ENCODE assay signal across 9 cellular contexts in genomic region chr14:65847065-65847847, GRCh38.
A peak's percentile ranks its signal among the peaks of the same experiment; 100 is the strongest.
DNase-seq lines count a peak whose midpoint lies in the region; ATAC-seq and TF ChIP-seq lines count a peak whose summit lies in the region.
"Had no signal": no experiment of that assay in that cellular context is flagged by ENCODE, and none has a peak within 500 bp of the region (broad histone marks: within the 10 kb centered on the region; RNA-seq: fewer than 3 reads in every experiment).

No MANE protein-coding gene starts in this region.

- H3K4me1 Mint-ChIP-seq in MCF 10A (ENCODE audit: insufficient read depth, unreplicated experiment), result no peaks in the 10 kb centered on the region

- WGBS in GM23248 (ENCODE audit: low coverage in 1 of 2, low lambda C conversion rate in 2 of 2, missing lambda C conversion rate in 2 of 2), 2 experiments, result 50 to 54% methylated on average over 7 of the region's 7 CpGs

- no peak for DNase-seq in RWPE2 (ENCODE audit: low spot score)
- DNase-seq in activated naive CD4-positive, alpha-beta T cell treated with anti-CD3 and anti-CD28 coated beads, Interleukin-2, amount 50 U/mL, for 72 hours (ENCODE audit: low spot score in 2 of 2), result peak; percentile 64 to 71
- DNase-seq in stimulated activated CD8-positive, alpha-beta memory T cell treated with anti-CD3 and anti-CD28 coated beads, Interleukin-7, amount 100 ng/mL, for 24 hours (ENCODE audit: low read depth), result peak; percentile 24
- no peak for DNase-seq in GM23248
- no peak for DNase-seq in islet precursor cell
- no peak for DNase-seq in BE2C
- DNase-seq in MCF 10A (ENCODE audit: unreplicated experiment), result no peak

- peaks cover 10% of the 10 kb centered on the region for H3K27me3 Mint-ChIP-seq in MCF 10A (ENCODE audit: insufficient read depth, unreplicated experiment)

- BruUV-seq in MCF 10A (replicated peaks; lab: Mats Ljungman, UMichigan), result no TSS peak

- H3K4me3 ChIP-seq in RWPE2 (ENCODE audit: severe bottlenecking) (no peak overlapping the region), GM23248 (no peak overlapping the region), BE2C (ENCODE audit: low read depth, low read length) (no peak overlapping the region)

- H3K36me3 Mint-ChIP-seq in activated naive CD4-positive, alpha-beta T cell treated with anti-CD3 and anti-CD28 coated beads, Interleukin-2, amount 50 U/mL, for 72 hours, result peaks cover 8 to 19% of the 10 kb centered on the region in 2 donors
- H3K36me3 Mint-ChIP-seq in MCF 10A (ENCODE audit: insufficient read depth, unreplicated experiment), result no peaks in the 10 kb centered on the region

- no peak overlapping the region for H3K9ac ChIP-seq in GM23248

- no peaks in the 10 kb centered on the region for H4K20me1 ChIP-seq in GM23248 (ENCODE audit: insufficient read depth)

- H3F3A ChIP-seq in GM23248 (ENCODE audit: insufficient read depth), result no peaks in the 10 kb centered on the region

- POLR2A ChIA-PET in MCF 10A (lab: Yijun Ruan, JAX), result interaction anchor here (0.5 kb wide), 1 partner anchor 428 kb away, joined by 3 read pairs; no protein-coding TSS in a partner anchor

- no peak overlapping the region for H3K4me3 Mint-ChIP-seq in MCF 10A (ENCODE audit: unreplicated experiment)

- no peaks in the 10 kb centered on the region for H3K9me2 ChIP-seq in GM23248 (ENCODE audit: insufficient read depth)

- intact Hi-C loops in MCF 10A (cut with micrococcal nuclease), result no loop called here

- peak overlapping the region; percentile 84 to 88 for H3K27ac Mint-ChIP-seq in activated naive CD4-positive, alpha-beta T cell treated with anti-CD3 and anti-CD28 coated beads, Interleukin-2, amount 50 U/mL, for 72 hours
- no peak overlapping the region for H3K27ac Mint-ChIP-seq in MCF 10A (ENCODE audit: low read depth, unreplicated experiment)

- ATAC-seq in GM21381 (IDR thresholded peaks at IDR 0.05; ENCODE audit: unreplicated experiment), result peak; percentile 86
- ATAC-seq in RWPE2 (ENCODE audit: low read depth), result 0 out of 3 replicates have a peak, but pooled peaks have one; percentile 27
- ATAC-seq in activated naive CD4-positive, alpha-beta T cell treated with anti-CD3 and anti-CD28 coated beads, Interleukin-2, amount 50 U/mL, for 72 hours, result peak; percentile 81 to 83

- H3K4me1 ChIP-seq in RWPE2 (ENCODE audit: insufficient read depth, poor library complexity, severe bottlenecking), result no peaks in the 10 kb centered on the region
- H3K4me1 ChIP-seq in GM23248 (ENCODE audit: insufficient read depth), result no peaks in the 10 kb centered on the region
- H3K4me1 ChIP-seq in BE2C, result no peaks in the 10 kb centered on the region

- H3K9me3 ChIP-seq in RWPE2 (ENCODE audit: severe bottlenecking) (no peaks in the 10 kb centered on the region), GM23248 (ENCODE audit: low read depth) (no peaks in the 10 kb centered on the region), BE2C (no peaks in the 10 kb centered on the region)

- no peak overlapping the region for H3K4me2 ChIP-seq in GM23248 (ENCODE audit: unreplicated experiment)

- CTCF ChIA-PET in MCF 10A (lab: Yijun Ruan, JAX), result interaction anchor here (0.7 to 1.2 kb wide), 2 partner anchors 191 to 436 kb away, joined by 3 read pairs; no protein-coding TSS in a partner anchor

- peaks cover 7% of the 10 kb centered on the region for H3K27me3 ChIP-seq in RWPE2 (ENCODE audit: insufficient read depth, poor library complexity, severe bottlenecking)
- H3K27me3 ChIP-seq in GM23248 (replicated peaks; ENCODE audit: insufficient read depth), result no peaks in the 10 kb centered on the region
- no peaks in the 10 kb centered on the region; the same call in 1 of the 2 replicates for H3K27me3 ChIP-seq in BE2C

- no peaks in the 10 kb centered on the region for H3K79me2 ChIP-seq in GM23248 (ENCODE audit: insufficient read depth)

- TF ChIP-seq CTCF in RWPE2 (IDR thresholded peaks at IDR 0.05; ENCODE audit: poor library complexity, severe bottlenecking) (no peak), BE2C (IDR thresholded peaks at IDR 0.05; ENCODE audit: low read depth, low read length) (no peak), MCF 10A (IDR thresholded peaks at IDR 0.05; ENCODE audit: unreplicated experiment) (no peak)

- H3K36me3 ChIP-seq in RWPE2 (ENCODE audit: low read depth), result no peaks in the 10 kb centered on the region
- H3K36me3 ChIP-seq in GM23248 (ENCODE audit: low read depth), result no peaks in the 10 kb centered on the region
- no peaks in the 10 kb centered on the region for H3K36me3 ChIP-seq in BE2C

- peaks cover 9 to 14% of the 10 kb centered on the region in 2 donors for H3K9me3 Mint-ChIP-seq in activated naive CD4-positive, alpha-beta T cell treated with anti-CD3 and anti-CD28 coated beads, Interleukin-2, amount 50 U/mL, for 72 hours
- no peaks in the 10 kb centered on the region for H3K9me3 Mint-ChIP-seq in MCF 10A (ENCODE audit: unreplicated experiment)

- in situ Hi-C loops in GM23248 (cut with MboI), result no loop called here

- H3K27ac ChIP-seq in RWPE2 (ENCODE audit: poor library complexity, severe bottlenecking), result no peak overlapping the region
- H3K27ac ChIP-seq in GM23248, result no peak overlapping the region
- H3K27ac ChIP-seq: epithelial cell of prostate had no signal

- no peak overlapping the region for H2AFZ ChIP-seq in GM23248

Comparison
In these comparisons a context has a peak if more than half of its experiments do, and no peak if none do; other contexts are left out.
1. ATAC-seq: peak in every context shown above with its lines; median percentile 86 in GM21381; 82 in activated naive CD4-positive, alpha-beta T cell treated with anti-CD3 and anti-CD28 coated beads, Interleukin-2, amount 50 U/mL, for 72 hours; 27 in RWPE2.
2. DNase-seq: peak in activated naive CD4-positive, alpha-beta T cell treated with anti-CD3 and anti-CD28 coated beads, Interleukin-2, amount 50 U/mL, for 72 hours (2 of 2) and stimulated activated CD8-positive, alpha-beta memory T cell treated with anti-CD3 and anti-CD28 coated beads, Interleukin-7, amount 100 ng/mL, for 24 hours (single experiment); none in RWPE2 (single experiment), GM23248 (single experiment), islet precursor cell (single experiment), BE2C (single experiment) and MCF 10A (single experiment).